In the genomic region with DNA sequence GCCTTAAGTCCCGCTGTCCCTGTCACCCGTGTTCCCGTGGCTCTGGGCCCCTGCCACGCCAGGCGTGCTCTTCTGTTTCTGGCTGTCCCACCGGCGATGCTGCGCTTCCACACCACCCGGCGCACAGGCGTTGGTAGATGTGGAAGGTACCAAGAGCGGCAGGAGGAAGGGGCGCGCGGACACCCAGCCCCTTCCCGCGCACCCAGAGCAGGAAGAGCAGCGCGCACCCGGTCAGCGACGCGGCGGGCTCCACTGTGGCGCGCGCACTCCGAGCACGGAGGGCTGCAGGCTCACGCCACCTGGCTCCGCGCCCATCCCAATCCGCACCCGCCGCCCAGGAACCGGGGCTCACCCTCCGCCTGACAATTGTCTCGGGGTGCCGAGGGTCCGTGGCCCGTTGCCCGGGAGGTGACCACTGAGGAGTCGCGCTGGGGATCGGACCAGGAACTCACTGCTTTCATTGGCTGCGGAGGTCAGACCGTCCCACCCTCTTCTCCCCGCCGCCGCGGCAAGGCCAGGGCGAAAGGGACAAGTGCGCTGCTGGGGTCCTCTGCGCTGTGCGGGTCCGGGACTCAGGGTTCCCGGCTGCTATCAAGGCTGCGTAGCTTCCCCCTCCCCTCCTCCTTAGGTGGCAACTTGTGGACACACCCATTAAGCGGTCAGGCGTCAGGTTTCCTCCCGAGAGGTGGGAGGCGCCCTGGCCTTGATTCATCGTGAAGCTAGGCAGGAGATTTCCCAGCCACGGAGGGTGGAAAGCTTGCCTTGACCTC, we compare ENCODE assay signal across 8 cellular contexts.
DNase-seq lines count a peak whose midpoint lies in the region; ATAC-seq and TF ChIP-seq lines count a peak whose summit lies in the region.

No MANE protein-coding gene starts in this region.

- H3K36me3 ChIP-seq in kidney epithelial cell (ENCODE audit: control insufficient read depth, insufficient read depth, low read length) (no peaks in the 10 kb centered on the region), spleen (no peaks in the 10 kb centered on the region)

- intact Hi-C loops in spleen (cut with DNase I; ENCODE audit: low total_unique reads) = no loop called here

- TF ChIP-seq CTCF in kidney epithelial cell (IDR thresholded peaks at IDR 0.05; ENCODE audit: insufficient read depth, low read length, poor library complexity, severe bottlenecking) = no peak
- TF ChIP-seq CTCF in spleen (IDR thresholded peaks at IDR 0.05 in 8 of 11, conservative IDR thresholded peaks at IDR 0.05 in 3 of 11) = no peak

- ATAC-seq in GM21526 (IDR thresholded peaks at IDR 0.05; ENCODE audit: low FRiP score, unreplicated experiment) = peak; percentile 85
- ATAC-seq in central memory CD8-positive, alpha-beta T cell (replicated peaks; ENCODE audit: extremely low read depth, poor library complexity, severe bottlenecking) = peak; percentile 54

- no peak for TF ChIP-seq POLR2A in spleen (IDR thresholded peaks at IDR 0.05)

- no peaks in the 10 kb centered on the region for H3K27me3 ChIP-seq in kidney epithelial cell (ENCODE audit: control insufficient read depth, insufficient read depth, low read length)
- H3K27me3 ChIP-seq in spleen (replicated peaks in 1 of 7) = peaks cover 0 to 38% (median 11%) of the 10 kb centered on the region in 7 donors

- H3K27ac ChIP-seq in spleen = peak overlapping the region in 6 of 8 donors; percentile 1 to 69 (median 58)

- peaks cover 5% of the 10 kb centered on the region for H3K4me1 Mint-ChIP-seq in T-helper 1 cell treated with Interleukin-12 subunit alpha and Interleukin-12 subunit beta and Interleukin-4 antibody, amounts not matched to agents 30 μg/mL and 1 μg/mL, for 36 hours (ENCODE audit: low read depth)
- peaks cover 10% of the 10 kb centered on the region for H3K4me1 Mint-ChIP-seq in central memory CD8-positive, alpha-beta T cell

- H3K4me3 ChIP-seq in kidney epithelial cell (ENCODE audit: low read depth, low read length) (peak overlapping the region; percentile 69), spleen (peak overlapping the region; percentile 39 to 84 (median 62))

- WGBS in spleen, 5 donors = 1 to 2% (median 1%) methylated on average over 32 to 64 of the region's 64 CpGs

- peak overlapping the region; percentile 84 for H3K4me3 Mint-ChIP-seq in T-helper 1 cell treated with Interleukin-12 subunit alpha and Interleukin-12 subunit beta and Interleukin-4 antibody, amounts not matched to agents 30 μg/mL and 1 μg/mL, for 36 hours
- peak overlapping the region; percentile 82 for H3K4me3 Mint-ChIP-seq in central memory CD8-positive, alpha-beta T cell

- H3K27ac Mint-ChIP-seq in T-helper 1 cell treated with Interleukin-12 subunit alpha and Interleukin-12 subunit beta and Interleukin-4 antibody, amounts not matched to agents 30 μg/mL and 1 μg/mL, for 36 hours = peak overlapping the region; percentile 26
- no peak overlapping the region for H3K27ac Mint-ChIP-seq in central memory CD8-positive, alpha-beta T cell (ENCODE audit: low read depth)

- peak; percentile 73 for DNase-seq in DMS 273 treated with DMSO at 0.1 percent for 48 hours (lab: John Stamatoyannopoulos, UW)
- DNase-seq in NCI-H1092 treated with DMSO at 0.1 percent for 48 hours (lab: John Stamatoyannopoulos, UW) = peak; percentile 95
- no peak for DNase-seq in central memory CD8-positive, alpha-beta T cell (ENCODE audit: low spot score in 2 of 2)
- DNase-seq in kidney epithelial cell (ENCODE audit: low read depth) = peak; percentile 57
- peak; percentile 78 for DNase-seq in spleen
- DNase-seq in GDM1 (lab: John Stamatoyannopoulos, UW) = no peak

- no peaks in the 10 kb centered on the region for H3K9me3 Mint-ChIP-seq in T-helper 1 cell treated with Interleukin-12 subunit alpha and Interleukin-12 subunit beta and Interleukin-4 antibody, amounts not matched to agents 30 μg/mL and 1 μg/mL, for 36 hours
- no peaks in the 10 kb centered on the region for H3K9me3 Mint-ChIP-seq in central memory CD8-positive, alpha-beta T cell

- no peaks in the 10 kb centered on the region for H3K36me3 Mint-ChIP-seq in T-helper 1 cell treated with Interleukin-12 subunit alpha and Interleukin-12 subunit beta and Interleukin-4 antibody, amounts not matched to agents 30 μg/mL and 1 μg/mL, for 36 hours (ENCODE audit: low read depth)
- H3K36me3 Mint-ChIP-seq in central memory CD8-positive, alpha-beta T cell (ENCODE audit: insufficient read depth) = peaks cover 3% of the 10 kb centered on the region

- H3K4me1 ChIP-seq in spleen = peaks cover 0 to 14% (median 4%) of the 10 kb centered on the region in 6 donors

- peaks cover 27% of the 10 kb centered on the region for H3K27me3 Mint-ChIP-seq in T-helper 1 cell treated with Interleukin-12 subunit alpha and Interleukin-12 subunit beta and Interleukin-4 antibody, amounts not matched to agents 30 μg/mL and 1 μg/mL, for 36 hours (ENCODE audit: low read depth)
- peaks cover 21% of the 10 kb centered on the region for H3K27me3 Mint-ChIP-seq in central memory CD8-positive, alpha-beta T cell

- H3K9me3 ChIP-seq in spleen = no peaks in the 10 kb centered on the region

Comparison
In these comparisons a context has a peak if more than half of its experiments do, and no peak if none do; other contexts are left out.
1. DNase-seq: peak in DMS 273 treated with DMSO at 0.1 percent for 48 hours (single experiment), NCI-H1092 treated with DMSO at 0.1 percent for 48 hours (single experiment), kidney epithelial cell (single experiment) and spleen (single experiment); none in central memory CD8-positive, alpha-beta T cell (0 of 2) and GDM1 (single experiment).